Comparison of ENCODE assay signal across 1 cellular context in genomic region chr6:13413466-13413862, GRCh38.
A peak's percentile ranks its signal among the peaks of the same experiment; 100 is the strongest.
TF ChIP-seq lines count a peak whose summit lies in the region.

No MANE protein-coding gene starts in this region.

TF ChIP-seq in HepG2, 621 proteins besides CTCF, POLR2A, EP300 and RAD21 (continued from another document):
- TF ChIP-seq PATZ1 (CRISPR knock-in tag; IDR thresholded peaks at IDR 0.05), result peak; percentile 98
- 0 out of 2 replicates have a peak, but pooled peaks have one; percentile 35 for TF ChIP-seq BHLHE40 (IDR thresholded peaks at IDR 0.05; ENCODE audit: low read length)
- TF ChIP-seq HOXA7 (CRISPR knock-in tag; IDR thresholded peaks at IDR 0.05), result no peak
- TF ChIP-seq SALL1 (CRISPR knock-in tag; IDR thresholded peaks at IDR 0.05), result peak; percentile 93
- peak; percentile 45 for TF ChIP-seq TFDP2 (CRISPR knock-in tag; IDR thresholded peaks at IDR 0.05)
- TF ChIP-seq ERF (CRISPR knock-in tag; IDR thresholded peaks at IDR 0.05), result peak; percentile 36; the same call in 1 of the 2 replicates
- 0 out of 2 replicates have a peak, but pooled peaks have one; percentile 30 for TF ChIP-seq ESRRA (CRISPR knock-in tag; IDR thresholded peaks at IDR 0.05; ENCODE audit: low read depth)
- TF ChIP-seq PPARG (CRISPR knock-in tag; conservative IDR thresholded peaks at IDR 0.05), result peak; percentile 71
- TF ChIP-seq AHDC1 (CRISPR knock-in tag; IDR thresholded peaks at IDR 0.05; ENCODE audit: borderline replicate concordance), result peak; percentile 49
- no peak for TF ChIP-seq ZFP82 (CRISPR knock-in tag; IDR thresholded peaks at IDR 0.05; ENCODE audit: borderline replicate concordance)
- peak; percentile 61; the same call in 1 of the 2 replicates for TF ChIP-seq RCOR2 (CRISPR knock-in tag; IDR thresholded peaks at IDR 0.05)
- peak; percentile 78; the same call in 1 of the 2 replicates for TF ChIP-seq KDM6A (CRISPR knock-in tag; IDR thresholded peaks at IDR 0.05; ENCODE audit: low read depth)
- peak; percentile 32; the same call in 1 of the 2 replicates for TF ChIP-seq MLXIP (CRISPR knock-in tag; IDR thresholded peaks at IDR 0.05; ENCODE audit: borderline replicate concordance)
- no peak for TF ChIP-seq MXD4 (CRISPR knock-in tag; IDR thresholded peaks at IDR 0.05)
- no peak for TF ChIP-seq ZNF451 (CRISPR knock-in tag; IDR thresholded peaks at IDR 0.05)
- TF ChIP-seq HIVEP1 (CRISPR knock-in tag; IDR thresholded peaks at IDR 0.05), result no peak
- peak; percentile 56; the same call in 1 of the 2 replicates for TF ChIP-seq BORCS8-MEF2B (CRISPR knock-in tag; IDR thresholded peaks at IDR 0.05)
- TF ChIP-seq ZNF709 (CRISPR knock-in tag; IDR thresholded peaks at IDR 0.05), result 0 out of 2 replicates have a peak, but pooled peaks have one; percentile 53
- no peak for TF ChIP-seq CBX1 (IDR thresholded peaks at IDR 0.05; ENCODE audit: low read depth)
- no peak for TF ChIP-seq KLF13 (CRISPR knock-in tag; IDR thresholded peaks at IDR 0.05)
- TF ChIP-seq SMC3 (IDR thresholded peaks at IDR 0.05; ENCODE audit: low read length), result no peak
- peak; percentile 55; the same call in 1 of the 2 replicates for TF ChIP-seq ARNT2 (CRISPR knock-in tag; IDR thresholded peaks at IDR 0.05; ENCODE audit: low read depth)
- TF ChIP-seq FOXK1 (CRISPR knock-in tag; IDR thresholded peaks at IDR 0.05; ENCODE audit: borderline replicate concordance, low read depth), result peak; percentile 32; the same call in 1 of the 2 replicates
- TF ChIP-seq ZNF782 (CRISPR knock-in tag; IDR thresholded peaks at IDR 0.05; ENCODE audit: borderline replicate concordance), result peak; percentile 81; the same call in 1 of the 2 replicates
- no peak for TF ChIP-seq RARG (CRISPR knock-in tag; IDR thresholded peaks at IDR 0.05; ENCODE audit: low read depth)
- no peak for TF ChIP-seq ZNF713 (CRISPR knock-in tag; IDR thresholded peaks at IDR 0.05)
- TF ChIP-seq MTA3 (CRISPR knock-in tag; IDR thresholded peaks at IDR 0.05), result no peak
- TF ChIP-seq TARDBP (CRISPR knock-in tag; IDR thresholded peaks at IDR 0.05), result peak; percentile 82
- TF ChIP-seq ATF7-NPFF (CRISPR knock-in tag; IDR thresholded peaks at IDR 0.05; ENCODE audit: low read depth), result peak; percentile 71; the same call in 1 of the 2 replicates
- TF ChIP-seq FOSL2 (CRISPR knock-in tag; IDR thresholded peaks at IDR 0.05), result peak; percentile 75
- no peak for TF ChIP-seq NAIF1 (CRISPR knock-in tag; IDR thresholded peaks at IDR 0.05; ENCODE audit: borderline replicate concordance)
- 0 out of 2 replicates have a peak, but pooled peaks have one; percentile 55 for TF ChIP-seq HNRNPL (IDR thresholded peaks at IDR 0.05; ENCODE audit: low read depth, low read length)
- TF ChIP-seq TBP (CRISPR knock-in tag; IDR thresholded peaks at IDR 0.05), result no peak
- no peak for TF ChIP-seq POLR2AphosphoS5 (IDR thresholded peaks at IDR 0.05; ENCODE audit: low read depth, low read length)
- TF ChIP-seq ZFP90 (CRISPR knock-in tag; IDR thresholded peaks at IDR 0.05; ENCODE audit: borderline replicate concordance), result 0 out of 2 replicates have a peak, but pooled peaks have one; percentile 48
- TF ChIP-seq E2F1 (CRISPR knock-in tag; IDR thresholded peaks at IDR 0.05), result no peak
